Comparison of ENCODE assay signal across 19 cellular contexts in the genomic region with DNA sequence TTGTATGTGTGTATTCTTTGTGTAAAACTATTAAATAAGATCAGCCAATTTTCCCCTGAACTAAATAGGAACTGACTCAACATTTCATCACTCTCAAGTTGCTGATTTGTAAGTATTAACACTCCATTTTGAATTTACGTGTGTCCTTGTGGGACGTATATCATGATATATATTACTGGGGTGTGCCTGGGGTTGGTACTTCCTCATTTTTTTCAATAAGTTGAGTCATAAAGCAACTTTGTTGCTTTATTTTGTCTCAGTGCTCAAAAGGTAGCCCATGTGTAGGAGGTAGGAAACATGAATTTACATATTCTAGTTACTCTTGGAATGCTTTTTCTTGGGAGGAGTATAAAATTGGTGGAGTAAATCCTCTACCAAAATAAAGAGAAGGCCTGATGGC.
"Had no signal": no experiment of that assay in that cellular context is flagged by ENCODE, and none has a peak within 500 bp of the region (broad histone marks: within the 10 kb centered on the region; RNA-seq: fewer than 3 reads in every experiment).

No MANE protein-coding gene starts in this region.

- H3K9me3 ChIP-seq: gastrocnemius medialis, neutrophil, pancreas had no signal

- DNase-seq: activated CD4-positive, alpha-beta T cell treated with anti-CD3 and anti-CD28 coated beads, Interleukin-2, amount 50 U/mL, for 1 hour; activated CD8-positive, alpha-beta memory T cell treated with anti-CD3 and anti-CD28 coated beads, Interleukin-2, amount 50 U/mL, for 4 hours; activated effector memory CD4-positive, alpha-beta T cell treated with Interleukin-2 at 50 U/mL for 16 hours; activated naive CD4-positive, alpha-beta T cell treated with anti-CD3 and anti-CD28 coated beads, Interleukin-2, amount 50 U/mL, for 16 hours; activated T-cell treated with anti-CD3 and anti-CD28 coated beads, Interleukin-2, amount 50 U/mL, for 4 hours; gastrocnemius medialis; head of caudate nucleus; pancreas; stimulated activated CD4-positive, alpha-beta T cell treated with anti-CD3 and anti-CD28 coated beads, Interleukin-4, amount 100 ng/mL, for 1 hour; stimulated activated naive CD8-positive, alpha-beta T cell treated with anti-CD3 and anti-CD28 coated beads, Interleukin-15, amount 100 ng/mL, for 72 hours; T1000 had no signal

- H3K4me1 Mint-ChIP-seq: stimulated activated naive CD8-positive, alpha-beta T cell treated with anti-CD3 and anti-CD28 coated beads, Interleukin-15, amount 100 ng/mL, for 72 hours had no signal

- H3K4me1 ChIP-seq: ascending aorta, gastrocnemius medialis, pancreas had no signal

- H3K27ac Mint-ChIP-seq: mesothelial cell of epicardium; natural killer cell treated with Interleukin-12 subunit alpha and Interleukin-12 subunit beta and Interleukin-15 and Interleukin-18, amount 100 ng/mL, for 72 hours; stimulated activated naive CD8-positive, alpha-beta T cell treated with anti-CD3 and anti-CD28 coated beads, Interleukin-15, amount 100 ng/mL, for 72 hours; type B pancreatic cell had no signal

- H3K27ac ChIP-seq: ascending aorta, coronary artery, gastrocnemius medialis, neutrophil, pancreas had no signal

- H3K4me3 Mint-ChIP-seq: activated T-cell treated with anti-CD3 and anti-CD28 coated beads, Interleukin-2, amount 50 U/mL, for 4 hours; mesothelial cell of epicardium; natural killer cell treated with Interleukin-12 subunit alpha and Interleukin-12 subunit beta and Interleukin-15 and Interleukin-18, amount 100 ng/mL, for 72 hours; stimulated activated naive CD8-positive, alpha-beta T cell treated with anti-CD3 and anti-CD28 coated beads, Interleukin-15, amount 100 ng/mL, for 72 hours; type B pancreatic cell had no signal

- H3K36me3 ChIP-seq: ascending aorta, gastrocnemius medialis, neutrophil, pancreas had no signal

- H3K36me3 Mint-ChIP-seq: mesothelial cell of epicardium; natural killer cell treated with Interleukin-12 subunit alpha and Interleukin-12 subunit beta and Interleukin-15 and Interleukin-18, amount 100 ng/mL, for 72 hours; type B pancreatic cell had no signal

- ATAC-seq: activated T-cell treated with anti-CD3 and anti-CD28 coated beads, Interleukin-2, amount 50 U/mL, for 4 hours; gastrocnemius medialis; left lobe of liver; natural killer cell treated with Interleukin-12 subunit alpha and Interleukin-12 subunit beta and Interleukin-15 and Interleukin-18, amount 100 ng/mL, for 72 hours; pancreas; stimulated activated naive CD8-positive, alpha-beta T cell treated with anti-CD3 and anti-CD28 coated beads, Interleukin-15, amount 100 ng/mL, for 72 hours had no signal

- H3K4me3 ChIP-seq: ascending aorta, coronary artery, gastrocnemius medialis, pancreas, smooth muscle cell had no signal

- H3K27me3 Mint-ChIP-seq: stimulated activated naive CD8-positive, alpha-beta T cell treated with anti-CD3 and anti-CD28 coated beads, Interleukin-15, amount 100 ng/mL, for 72 hours; type B pancreatic cell had no signal

- H3K9me3 Mint-ChIP-seq: activated T-cell treated with anti-CD3 and anti-CD28 coated beads, Interleukin-2, amount 50 U/mL, for 4 hours; natural killer cell treated with Interleukin-12 subunit alpha and Interleukin-12 subunit beta and Interleukin-15 and Interleukin-18, amount 100 ng/mL, for 72 hours; stimulated activated naive CD8-positive, alpha-beta T cell treated with anti-CD3 and anti-CD28 coated beads, Interleukin-15, amount 100 ng/mL, for 72 hours; type B pancreatic cell had no signal

- H3K27me3 ChIP-seq: ascending aorta, gastrocnemius medialis had no signal
